27 cellular contexts compared by ENCODE assay signal in genomic region chr7:151120896-151121295, GRCh38. TPM values are rescaled to one million over a fixed set of nuclear protein-coding genes. Genes with fewer than 3 reads are reported as not detected.
"Had no signal": no experiment of that assay in that cellular context is flagged by ENCODE, and none has a peak within 500 bp of the region (broad histone marks: within the 10 kb centered on the region; RNA-seq: fewer than 3 reads in every experiment).

No MANE protein-coding gene starts in this region.

- H3K27me3 ChIP-seq: foreskin keratinocyte, tibial nerve had no signal

- H3K4me1 Mint-ChIP-seq: activated CD4-positive, alpha-beta T cell treated with anti-CD3 and anti-CD28 coated beads, Interleukin-2, amount 10 ng/mL, durations not matched to agents 24 days and 14 days had no signal

- H3K36me3 Mint-ChIP-seq: activated naive CD8-positive, alpha-beta T cell treated with anti-CD3 and anti-CD28 coated beads, Interleukin-2, amount 10 ng/mL, durations not matched to agents 7 days and 5 days had no signal

- H3K27ac Mint-ChIP-seq: activated CD4-positive, alpha-beta memory T cell treated with anti-CD3 and anti-CD28 coated beads, Interleukin-2, amount 10 ng/mL, durations not matched to agents 7 days and 5 days; activated CD4-positive, alpha-beta T cell treated with anti-CD3 and anti-CD28 coated beads, Interleukin-2, amount 10 ng/mL, durations not matched to agents 24 days and 14 days; activated naive CD4-positive, alpha-beta T cell treated with anti-CD3 and anti-CD28 coated beads for 36 hours; activated naive CD8-positive, alpha-beta T cell treated with anti-CD3 and anti-CD28 coated beads, Interleukin-2, amount 10 ng/mL, durations not matched to agents 7 days and 5 days; activated T-cell treated with anti-CD3 and anti-CD28 coated beads, Interleukin-2, amount 50 U/mL, for 72 hours; dendritic cell treated with granulocyte-macrophage colony-stimulating factor and Interleukin-4, amounts not matched to agents 40 ng/mL and 50 ng/mL, for 4 days; progenitor cell of endocrine pancreas; T-cell; T-helper 2 cell treated with Interferon-gamma antibody and Interleukin-4, amounts not matched to agents 5 μg/mL and 100 μg/mL, for 36 hours had no signal

- H3K4me3 ChIP-seq: mucosa of descending colon, tibial nerve had no signal

- DNase-seq: activated CD4-positive, alpha-beta memory T cell treated with anti-CD3 and anti-CD28 coated beads, Interleukin-2, amount 10 ng/mL, durations not matched to agents 7 days and 5 days; activated CD4-positive, alpha-beta T cell treated with anti-CD3 and anti-CD28 coated beads, Interleukin-2, amount 10 ng/mL, durations not matched to agents 24 days and 14 days; activated effector memory CD4-positive, alpha-beta T cell treated with Interleukin-2 at 50 U/mL for 16 hours; activated naive CD4-positive, alpha-beta T cell treated with anti-CD3 and anti-CD28 coated beads for 36 hours; activated naive CD8-positive, alpha-beta T cell treated with anti-CD3 and anti-CD28 coated beads, Interleukin-2, amount 10 ng/mL, durations not matched to agents 7 days and 5 days; activated T-cell treated with anti-CD3 and anti-CD28 coated beads, Interleukin-2, amount 50 U/mL, for 72 hours; aorta; effector CD8-positive, alpha-beta T cell; foreskin keratinocyte; mesenchymal stem cell; mucosa of descending colon; stimulated activated CD4-positive, alpha-beta T cell treated with anti-CD3 and anti-CD28 coated beads, Interleukin-2, amount 100 ng/mL, for 48 hours; stimulated activated CD8-positive, alpha-beta memory T cell treated with anti-CD3 and anti-CD28 coated beads, Interleukin-4, amount 100 ng/mL, for 48 hours; stimulated activated naive CD4-positive, alpha-beta T cell treated with Interleukin-2 at 50 U/mL for 16 hours; T-cell had no signal

- H3K9me3 Mint-ChIP-seq: activated CD4-positive, alpha-beta memory T cell treated with anti-CD3 and anti-CD28 coated beads, Interleukin-2, amount 10 ng/mL, durations not matched to agents 7 days and 5 days; activated CD4-positive, alpha-beta T cell treated with anti-CD3 and anti-CD28 coated beads, Interleukin-2, amount 10 ng/mL, durations not matched to agents 24 days and 14 days; activated naive CD4-positive, alpha-beta T cell treated with anti-CD3 and anti-CD28 coated beads for 36 hours; activated naive CD8-positive, alpha-beta T cell treated with anti-CD3 and anti-CD28 coated beads, Interleukin-2, amount 10 ng/mL, durations not matched to agents 7 days and 5 days; activated T-cell treated with anti-CD3 and anti-CD28 coated beads, Interleukin-2, amount 50 U/mL, for 72 hours; brain; dendritic cell treated with granulocyte-macrophage colony-stimulating factor and Interleukin-4, amounts not matched to agents 40 ng/mL and 50 ng/mL, for 4 days; T-cell; T-helper 2 cell treated with Interferon-gamma antibody and Interleukin-4, amounts not matched to agents 5 μg/mL and 100 μg/mL, for 36 hours had no signal

- H3K4me1 ChIP-seq: foreskin keratinocyte had no signal

- H3K9me3 ChIP-seq: mucosa of descending colon, tibial nerve had no signal

- H3K27me3 Mint-ChIP-seq: dendritic cell treated with granulocyte-macrophage colony-stimulating factor and Interleukin-4, amounts not matched to agents 40 ng/mL and 50 ng/mL, for 4 days; T-cell had no signal

- ATAC-seq: activated CD4-positive, CD25-positive, alpha-beta regulatory T cell treated with anti-CD3 and anti-CD28 coated beads, Interleukin-2, amount 50 U/mL, for 24 hours; activated T-cell treated with anti-CD3 and anti-CD28 coated beads, Interleukin-2, amount 50 U/mL, for 72 hours; foreskin keratinocyte; left cardiac atrium; mucosa of descending colon; T-cell had no signal

- H3K4me3 Mint-ChIP-seq: activated CD4-positive, alpha-beta memory T cell treated with anti-CD3 and anti-CD28 coated beads, Interleukin-2, amount 10 ng/mL, durations not matched to agents 7 days and 5 days; activated CD4-positive, alpha-beta T cell treated with anti-CD3 and anti-CD28 coated beads, Interleukin-2, amount 10 ng/mL, durations not matched to agents 24 days and 14 days; activated naive CD4-positive, alpha-beta T cell treated with anti-CD3 and anti-CD28 coated beads for 36 hours; activated naive CD8-positive, alpha-beta T cell treated with anti-CD3 and anti-CD28 coated beads, Interleukin-2, amount 10 ng/mL, durations not matched to agents 7 days and 5 days; activated T-cell treated with anti-CD3 and anti-CD28 coated beads, Interleukin-2, amount 50 U/mL, for 72 hours; brain; dendritic cell treated with granulocyte-macrophage colony-stimulating factor and Interleukin-4, amounts not matched to agents 40 ng/mL and 50 ng/mL, for 4 days; T-cell; T-helper 2 cell treated with Interferon-gamma antibody and Interleukin-4, amounts not matched to agents 5 μg/mL and 100 μg/mL, for 36 hours had no signal

- H3K27ac ChIP-seq: foreskin keratinocyte, tibial nerve, VCaP had no signal

RNA-seq across cellular contexts. Expression of gene GBX1, which starts 46.6 kb away (rescaled TPM):
- total RNA-seq: activated CD4-positive, alpha-beta memory T cell treated with anti-CD3 and anti-CD28 coated beads, Interleukin-2, amount 10 ng/mL, durations not matched to agents 7 days and 5 days; activated CD4-positive, alpha-beta T cell treated with anti-CD3 and anti-CD28 coated beads, Interleukin-2, amount 10 ng/mL, durations not matched to agents 24 days and 14 days; activated naive CD4-positive, alpha-beta T cell treated with anti-CD3 and anti-CD28 coated beads for 36 hours; activated naive CD8-positive, alpha-beta T cell treated with anti-CD3 and anti-CD28 coated beads, Interleukin-2, amount 10 ng/mL, durations not matched to agents 7 days and 5 days; activated T-cell treated with anti-CD3 and anti-CD28 coated beads, Interleukin-2, amount 50 U/mL, for 72 hours; aorta; chondrocyte; foreskin keratinocyte; liver; mucosa of descending colon; osteoblast; subcutaneous adipose tissue; T-cell; tibial nerve had no signal
